In the genomic region with DNA sequence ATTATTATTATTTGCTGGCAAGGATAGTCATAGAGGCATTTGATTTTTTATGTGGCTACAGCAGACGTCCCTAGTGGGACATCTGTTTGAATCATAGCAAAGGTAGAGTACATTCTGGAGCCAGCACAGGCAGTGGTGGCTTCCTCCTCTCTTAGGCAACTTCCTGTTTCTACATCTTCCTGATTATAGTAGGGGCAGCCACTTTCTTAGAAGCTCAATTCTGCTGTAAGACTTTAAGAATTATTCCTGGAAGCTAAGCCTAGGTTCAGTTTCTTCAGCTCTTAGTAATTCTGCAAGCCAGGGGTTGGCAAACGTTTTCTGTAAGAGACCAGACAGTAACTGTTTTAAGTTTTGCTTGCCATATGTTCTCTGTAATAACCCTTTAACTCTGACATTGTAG, we compare ENCODE assay signal across 17 cellular contexts.
"Had no signal": no experiment of that assay in that cellular context is flagged by ENCODE, and none has a peak within 500 bp of the region (broad histone marks: within the 10 kb centered on the region; RNA-seq: fewer than 3 reads in every experiment).

No MANE protein-coding gene starts in this region.

- DNase-seq: activated CD4-positive, CD25-positive, alpha-beta regulatory T cell; activated CD8-positive, alpha-beta memory T cell treated with anti-CD3 and anti-CD28 coated beads, Interleukin-2, amount 50 U/mL, for 4 hours; activated naive CD4-positive, alpha-beta T cell; adrenal gland; caudate nucleus; effector CD4-positive, alpha-beta T cell; heart right ventricle; islet precursor cell; left lung; natural killer cell; right cardiac atrium; small intestine; T-helper 9 cell; tibial artery had no signal

- FAIRE-seq: frontal cortex, small intestine had no signal

- H3K9me3 ChIP-seq: adrenal gland, vagina had no signal

- H3K4me3 ChIP-seq: adrenal gland, coronary artery, heart right ventricle, left lung, tibial artery, vagina had no signal

- H3K36me3 ChIP-seq: adrenal gland, heart right ventricle, left lung, tibial artery, vagina had no signal

- H3K27ac ChIP-seq: adrenal gland, coronary artery, heart right ventricle, left lung, tibial artery, vagina had no signal

- ATAC-seq: heart right ventricle, left lung, natural killer cell, right cardiac atrium had no signal

- H3K27me3 ChIP-seq: adrenal gland, heart right ventricle, left lung, tibial artery, vagina had no signal

- H3K4me1 ChIP-seq: adrenal gland, heart right ventricle, left lung, tibial artery, vagina had no signal
